In the genomic region with DNA sequence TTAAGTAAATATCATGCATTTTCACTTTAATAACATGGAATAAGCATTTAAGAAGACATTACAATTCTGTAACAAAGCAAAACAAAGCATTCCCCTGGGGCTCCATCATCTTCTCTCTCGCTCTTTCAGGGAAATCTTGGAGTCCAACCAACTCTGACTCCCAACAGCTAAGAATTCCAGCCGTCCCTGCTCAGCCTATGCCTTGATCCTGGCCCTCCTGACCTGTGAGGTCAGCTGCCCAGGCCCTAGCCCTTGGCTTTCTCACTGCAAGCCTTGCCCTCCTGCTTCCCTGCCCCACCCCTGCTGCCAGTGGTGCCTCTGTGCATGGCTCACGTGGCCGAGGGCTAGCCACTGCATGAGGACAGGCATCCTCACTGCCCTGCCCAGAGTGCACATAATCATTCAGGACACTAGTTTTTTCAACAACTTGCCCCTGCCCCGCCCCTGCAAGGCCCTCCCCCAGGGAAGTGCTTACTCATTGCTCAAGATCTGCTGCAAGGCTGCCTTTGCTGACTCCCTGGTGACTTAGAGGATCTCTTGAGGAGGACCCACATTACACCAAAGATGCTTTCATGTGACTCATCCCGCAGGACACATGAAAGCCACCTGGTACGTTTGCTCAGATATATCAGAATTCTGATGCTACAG, we compare ENCODE assay signal across 9 cellular contexts. TPM values are rescaled to one million over a fixed set of nuclear protein-coding genes. Genes with fewer than 3 reads are reported as not detected.
DNase-seq lines count a peak whose midpoint lies in the region; ATAC-seq, FAIRE-seq and TF ChIP-seq lines count a peak whose summit lies in the region.
"Had no signal": no experiment of that assay in that cellular context is flagged by ENCODE, and none has a peak within 500 bp of the region (broad histone marks: within the 10 kb centered on the region; RNA-seq: fewer than 3 reads in every experiment).

No MANE protein-coding gene starts in this region.

- TF ChIP-seq POLR2A in thyroid gland (IDR thresholded peaks at IDR 0.05), result no peak

- peak overlapping the region; percentile 74 for H3K27ac ChIP-seq in ACC112 (ENCODE audit: low read depth, low read length)
- H3K27ac ChIP-seq in kidney (ENCODE audit: low read depth in 2 of 2, low read length in 2 of 2), result no peak overlapping the region
- no peak overlapping the region for H3K27ac ChIP-seq in thyroid gland

- 87 to 89% methylated on average over 7 of the region's 7 CpGs for WGBS in thyroid gland, 2 donors

- H3K79me2 ChIP-seq in ACC112 (ENCODE audit: control insufficient read depth, insufficient read depth, low read length, unreplicated experiment), result no peaks in the 10 kb centered on the region

- no peak overlapping the region for H2AFZ ChIP-seq in ACC112 (ENCODE audit: low read length, unreplicated experiment)

- H3K4me1 Mint-ChIP-seq in activated T-helper 2 cell treated with anti-CD3 and anti-CD28 coated beads, Interferon-gamma antibody, Interleukin-2, Interleukin-4, amounts not matched to agents 10 μg/mL and 5 μg/mL and 100 μg/mL, durations not matched to agents 14 hours and 24 hours and 36 hours (ENCODE audit: low read depth), result peaks cover 4% of the 10 kb centered on the region

- H3K36me3 ChIP-seq in ACC112 (ENCODE audit: insufficient read depth, low read length), result peaks cover 55% of the 10 kb centered on the region
- peaks cover 43 to 68% of the 10 kb centered on the region in 2 donors for H3K36me3 ChIP-seq in kidney (ENCODE audit: control insufficient read depth in 1 of 2, insufficient read depth in 2 of 2, low read length in 2 of 2)
- H3K36me3 ChIP-seq in thyroid gland, result peaks cover 63 to 65% of the 10 kb centered on the region in 2 donors

- FAIRE-seq in kidney (lab: Jason Lieb, UNC), result no peak

- H3K4me3 ChIP-seq in ACC112 (ENCODE audit: low read depth, low read length), result peak overlapping the region; percentile 21; the same call in 1 of the 2 replicates
- no peak overlapping the region for H3K4me3 ChIP-seq in kidney (ENCODE audit: low read length in 2 of 2)
- no peak overlapping the region for H3K4me3 ChIP-seq in thyroid gland (replicated peaks in 1 of 3)

- peaks cover 70% of the 10 kb centered on the region for H3K36me3 Mint-ChIP-seq in activated T-helper 2 cell treated with anti-CD3 and anti-CD28 coated beads, Interferon-gamma antibody, Interleukin-2, Interleukin-4, amounts not matched to agents 10 μg/mL and 5 μg/mL and 100 μg/mL, durations not matched to agents 14 hours and 24 hours and 36 hours (ENCODE audit: low read depth)

- peaks cover 28% of the 10 kb centered on the region for H3K4me1 ChIP-seq in ACC112 (ENCODE audit: control insufficient read depth, insufficient read depth, low read length, unreplicated experiment)
- H3K4me1 ChIP-seq in kidney (ENCODE audit: control insufficient read depth in 1 of 2, insufficient read depth in 1 of 2, low read depth in 1 of 2, low read length in 2 of 2), result no peaks in the 10 kb centered on the region
- H3K4me1 ChIP-seq in thyroid gland, result no peaks in the 10 kb centered on the region

- peak overlapping the region; percentile 34 for H3K27ac Mint-ChIP-seq in activated T-helper 2 cell treated with anti-CD3 and anti-CD28 coated beads, Interferon-gamma antibody, Interleukin-2, Interleukin-4, amounts not matched to agents 10 μg/mL and 5 μg/mL and 100 μg/mL, durations not matched to agents 14 hours and 24 hours and 36 hours

- H3K9me3 ChIP-seq in kidney (ENCODE audit: control insufficient read depth in 1 of 2, low read length in 2 of 2), result no peaks in the 10 kb centered on the region
- no peaks in the 10 kb centered on the region for H3K9me3 ChIP-seq in thyroid gland

- no peak overlapping the region for H3K9ac ChIP-seq in kidney (ENCODE audit: low read length in 2 of 2)

- no peak overlapping the region for H3K4me3 Mint-ChIP-seq in activated T-helper 2 cell treated with anti-CD3 and anti-CD28 coated beads, Interferon-gamma antibody, Interleukin-2, Interleukin-4, amounts not matched to agents 10 μg/mL and 5 μg/mL and 100 μg/mL, durations not matched to agents 14 hours and 24 hours and 36 hours (ENCODE audit: low read depth)

- ATAC-seq in GM19328 (IDR thresholded peaks at IDR 0.05; ENCODE audit: unreplicated experiment), result no peak

- TF ChIP-seq CTCF in kidney (IDR thresholded peaks at IDR 0.05; ENCODE audit: borderline replicate concordance, extremely low read depth, insufficient read depth) (no peak), thyroid gland (IDR thresholded peaks at IDR 0.05) (no peak)

- intact Hi-C loops in activated T-helper 2 cell treated with anti-CD3 and anti-CD28 coated beads, Interferon-gamma antibody, Interleukin-2, Interleukin-4, amounts not matched to agents 10 μg/mL and 5 μg/mL and 100 μg/mL, durations not matched to agents 14 hours and 24 hours and 36 hours (cut with micrococcal nuclease), result no loop called here
- intact Hi-C loops in kidney (cut with DNase I) (no loop called here), thyroid gland (cut with DNase I) (no loop called here)

- no peaks in the 10 kb centered on the region for H3K27me3 Mint-ChIP-seq in activated T-helper 2 cell treated with anti-CD3 and anti-CD28 coated beads, Interferon-gamma antibody, Interleukin-2, Interleukin-4, amounts not matched to agents 10 μg/mL and 5 μg/mL and 100 μg/mL, durations not matched to agents 14 hours and 24 hours and 36 hours (ENCODE audit: low read depth)

- H3K9me3 Mint-ChIP-seq in activated T-helper 2 cell treated with anti-CD3 and anti-CD28 coated beads, Interferon-gamma antibody, Interleukin-2, Interleukin-4, amounts not matched to agents 10 μg/mL and 5 μg/mL and 100 μg/mL, durations not matched to agents 14 hours and 24 hours and 36 hours, result no peaks in the 10 kb centered on the region

- DNase-seq in HK-2 (ENCODE audit: unreplicated experiment) (peak; percentile 56), kidney (peak; percentile 76), pons (ENCODE audit: low spot score) (no peak), thyroid gland (no peak), midbrain (lab: John Stamatoyannopoulos, UW) (no peak)
- DNase-seq in activated T-helper 2 cell treated with anti-CD3 and anti-CD28 coated beads, Interferon-gamma antibody, Interleukin-2, Interleukin-4, amounts not matched to agents 10 μg/mL and 5 μg/mL and 100 μg/mL, durations not matched to agents 14 hours and 24 hours and 36 hours (ENCODE audit: low spot score), result no peak
- DNase-seq: hypothalamus had no signal

- no peaks in the 10 kb centered on the region for H3K27me3 ChIP-seq in ACC112 (ENCODE audit: insufficient read depth, low read length)
- no peaks in the 10 kb centered on the region for H3K27me3 ChIP-seq in thyroid gland

RNA-seq across cellular contexts. Expression of a gene that starts 37.6 kb away (rescaled TPM):
- 12.2 and 14.1 TPM in 2 replicates for total RNA-seq in activated T-helper 2 cell treated with anti-CD3 and anti-CD28 coated beads, Interferon-gamma antibody, Interleukin-2, Interleukin-4, amounts not matched to agents 10 μg/mL and 5 μg/mL and 100 μg/mL, durations not matched to agents 14 hours and 24 hours and 36 hours
- 70.4 TPM for total RNA-seq in kidney
- polyA plus RNA-seq in kidney (ENCODE audit: insufficient read depth, low read depth, low replicate concordance), result 26.2 TPM
- total RNA-seq in thyroid gland, result 10 to 100 TPM; 36.2 to 64.8 (median 45.9) TPM

RNA-seq across cellular contexts. Expression of a gene that starts 50.1 kb away (rescaled TPM):
- 20.9 and 24.8 TPM in 2 replicates for total RNA-seq in activated T-helper 2 cell treated with anti-CD3 and anti-CD28 coated beads, Interferon-gamma antibody, Interleukin-2, Interleukin-4, amounts not matched to agents 10 μg/mL and 5 μg/mL and 100 μg/mL, durations not matched to agents 14 hours and 24 hours and 36 hours
- total RNA-seq in kidney (23.7 TPM), thyroid gland (10 to 100 TPM; 24.9 to 26.6 (median 25.9) TPM)
- polyA plus RNA-seq in kidney (ENCODE audit: insufficient read depth, low read depth, low replicate concordance), result 11.4 TPM

Comparison
In these comparisons a context has a peak if more than half of its experiments do, and no peak if none do; other contexts are left out.
1. DNase-seq: peak in HK-2 (single experiment) and kidney (single experiment); none in activated T-helper 2 cell treated with anti-CD3 and anti-CD28 coated beads, Interferon-gamma antibody, Interleukin-2, Interleukin-4, amounts not matched to agents 10 μg/mL and 5 μg/mL and 100 μg/mL, durations not matched to agents 14 hours and 24 hours and 36 hours (single experiment), pons (single experiment), thyroid gland (0 of 2) and midbrain (single experiment).